10 cellular contexts compared by ENCODE assay signal in the genomic region with DNA sequence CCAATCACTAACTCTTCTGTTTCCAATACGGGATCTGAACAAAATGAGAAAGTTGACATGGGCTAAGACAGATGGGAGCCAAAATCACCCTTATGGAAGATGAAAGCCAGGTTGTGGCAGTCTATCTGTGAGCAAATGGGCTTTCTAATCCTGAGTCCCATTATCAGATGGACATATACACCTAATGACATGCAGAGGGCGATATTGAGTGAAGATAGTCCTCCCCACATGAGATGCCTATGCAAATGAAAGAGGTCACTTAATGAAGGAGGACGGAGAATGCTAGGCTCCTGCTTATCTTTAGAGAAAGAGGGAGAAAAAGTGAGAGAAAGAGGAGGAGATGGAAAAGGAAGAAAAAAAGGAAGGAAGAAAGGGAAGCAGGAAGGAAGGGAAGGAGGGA.
A peak's percentile ranks its signal among the peaks of the same experiment; 100 is the strongest.
DNase-seq lines count a peak whose midpoint lies in the region; ATAC-seq and TF ChIP-seq lines count a peak whose summit lies in the region.
"Had no signal": no experiment of that assay in that cellular context is flagged by ENCODE, and none has a peak within 500 bp of the region (broad histone marks: within the 10 kb centered on the region; RNA-seq: fewer than 3 reads in every experiment).

No MANE protein-coding gene starts in this region.

- no peaks in the 10 kb centered on the region for H3K9me3 ChIP-seq in ovary

- H3K27me3 ChIP-seq in ovary, result no peaks in the 10 kb centered on the region

- POLR2A ChIA-PET in WTC11 (lab: Charles Lee), result no interaction called here

- H3K4me1 Mint-ChIP-seq in WTC11, result peaks cover 2% of the 10 kb centered on the region; the same call in 1 of the 2 replicates
- H3K4me1 Mint-ChIP-seq: activated T-helper 17 cell treated with anti-CD3 and anti-CD28 coated beads, Interleukin-2, amount 50 U/mL, for 72 hours had no signal

- DNase-seq in DMS 273 (lab: John Stamatoyannopoulos, UW; ENCODE audit: unreplicated experiment) (peak; percentile 48), DMS 273 treated with DMSO at 0.1 percent for 48 hours (lab: John Stamatoyannopoulos, UW) (no peak), WTC11 (ENCODE audit: low spot score) (no peak), myocyte (ENCODE audit: low read depth) (peak; percentile 54), occipital lobe (lab: John Stamatoyannopoulos, UW) (no peak), ovary (no peak)
- peak; percentile 5 for DNase-seq in Jurkat, Clone E6-1 (ENCODE audit: low read depth, low spot score)
- DNase-seq: 8988T had no signal

- no peaks in the 10 kb centered on the region for H3K9me3 Mint-ChIP-seq in WTC11

- no peaks in the 10 kb centered on the region for H3K4me1 ChIP-seq in ovary (ENCODE audit: insufficient read depth)

- H3K4me3 ChIP-seq in Jurkat, Clone E6-1 (ENCODE audit: low read length), result no peak overlapping the region
- no peak overlapping the region for H3K4me3 ChIP-seq in ovary

- no peaks in the 10 kb centered on the region for H3K36me3 Mint-ChIP-seq in WTC11

- ATAC-seq in WTC11 (peak; percentile 65), HG03439 (IDR thresholded peaks at IDR 0.05; ENCODE audit: unreplicated experiment) (no peak)
- ATAC-seq: activated T-helper 17 cell treated with anti-CD3 and anti-CD28 coated beads, Interleukin-2, amount 50 U/mL, for 72 hours had no signal

- no peaks in the 10 kb centered on the region for H3K36me3 ChIP-seq in ovary

- CTCF ChIA-PET in WTC11 (lab: Charles Lee), result no interaction called here

- no peak overlapping the region for H3K27ac ChIP-seq in ovary

- TF ChIP-seq CTCF in WTC11 (IDR thresholded peaks at IDR 0.05) (no peak), ovary (IDR thresholded peaks at IDR 0.05) (no peak)

- no peak overlapping the region for H3K4me3 Mint-ChIP-seq in WTC11
- H3K4me3 Mint-ChIP-seq: activated T-helper 17 cell treated with anti-CD3 and anti-CD28 coated beads, Interleukin-2, amount 50 U/mL, for 72 hours had no signal

- WGBS in ovary, 3 donors, result 62 to 70% (median 66%) methylated on average over 3 of the region's 3 CpGs

- TF ChIP-seq EP300 in ovary (IDR thresholded peaks at IDR 0.05), result no peak

- intact Hi-C loops in ovary (cut with DNase I), result no loop called here

- no peaks in the 10 kb centered on the region for H3K27me3 Mint-ChIP-seq in WTC11 (ENCODE audit: low read depth)
- H3K27me3 Mint-ChIP-seq: activated T-helper 17 cell treated with anti-CD3 and anti-CD28 coated beads, Interleukin-2, amount 50 U/mL, for 72 hours had no signal

- TF ChIP-seq POLR2A in ovary (IDR thresholded peaks at IDR 0.05), result no peak

- no peak overlapping the region for H3K27ac Mint-ChIP-seq in WTC11
- H3K27ac Mint-ChIP-seq: activated T-helper 17 cell treated with anti-CD3 and anti-CD28 coated beads, Interleukin-2, amount 50 U/mL, for 72 hours had no signal

TF ChIP-seq in WTC11, 78 proteins besides CTCF, POLR2A, EP300 and RAD21:
- TF ChIP-seq ZNF232 (CRISPR knock-in tag; IDR thresholded peaks at IDR 0.05) (no peak), GTF2I (CRISPR knock-in tag; conservative IDR thresholded peaks at IDR 0.05) (no peak), TEAD4 (CRISPR knock-in tag; IDR thresholded peaks at IDR 0.05) (no peak), PRDM15 (CRISPR knock-in tag; IDR thresholded peaks at IDR 0.05) (no peak), SP1 (CRISPR knock-in tag; conservative IDR thresholded peaks at IDR 0.05) (no peak), ATF1 (CRISPR knock-in tag; IDR thresholded peaks at IDR 0.05) (no peak)
- TF ChIP-seq, protein P1, sequence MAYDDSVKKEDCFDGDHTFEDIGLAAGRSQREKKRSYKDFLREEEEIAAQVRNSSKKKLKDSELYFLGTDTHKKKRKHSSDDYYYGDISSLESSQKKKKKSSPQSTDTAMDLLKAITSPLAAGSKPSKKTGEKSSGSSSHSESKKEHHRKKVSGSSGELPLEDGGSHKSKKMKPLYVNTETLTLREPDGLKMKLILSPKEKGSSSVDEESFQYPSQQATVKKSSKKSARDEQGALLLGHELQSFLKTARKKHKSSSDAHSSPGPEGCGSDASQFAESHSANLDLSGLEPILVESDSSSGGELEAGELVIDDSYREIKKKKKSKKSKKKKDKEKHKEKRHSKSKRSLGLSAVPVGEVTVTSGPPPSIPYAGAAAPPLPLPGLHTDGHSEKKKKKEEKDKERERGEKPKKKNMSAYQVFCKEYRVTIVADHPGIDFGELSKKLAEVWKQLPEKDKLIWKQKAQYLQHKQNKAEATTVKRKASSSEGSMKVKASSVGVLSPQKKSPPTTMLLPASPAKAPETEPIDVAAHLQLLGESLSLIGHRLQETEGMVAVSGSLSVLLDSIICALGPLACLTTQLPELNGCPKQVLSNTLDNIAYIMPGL (CRISPR knock-in tag; IDR thresholded peaks at IDR 0.05), result no peak

Comparison
In these comparisons a context has a peak if more than half of its experiments do, and no peak if none do; other contexts are left out.
1. DNase-seq: peak in DMS 273 (single experiment), Jurkat, Clone E6-1 (single experiment) and myocyte (single experiment); none in DMS 273 treated with DMSO at 0.1 percent for 48 hours (single experiment), WTC11 (single experiment), occipital lobe (single experiment) and ovary (0 of 5).